Comparison of ENCODE assay signal across 18 cellular contexts in genomic region chrX:13044441-13044840, GRCh38. TPM values are rescaled to one million over a fixed set of nuclear protein-coding genes. Genes with fewer than 3 reads are reported as not detected.
DNase-seq lines count a peak whose midpoint lies in the region; ATAC-seq, FAIRE-seq and TF ChIP-seq lines count a peak whose summit lies in the region.
"Had no signal": no experiment of that assay in that cellular context is flagged by ENCODE, and none has a peak within 500 bp of the region (broad histone marks: within the 10 kb centered on the region; RNA-seq: fewer than 3 reads in every experiment).

FAM9C (minus strand) TSS chrX:13044620; CDS start chrX:13043789, 831 bp downstream.

- no peak within 1 kb of the TSS for H2BK20ac ChIP-seq in IMR-90 (ENCODE audit: low read depth, low read length)

- no peaks in the 10 kb centered on the region for H3K36me3 Mint-ChIP-seq in activated CD4-positive, alpha-beta T cell treated with anti-CD3 and anti-CD28 coated beads, Interleukin-2, amount 10 ng/mL, durations not matched to agents 24 days and 14 days (ENCODE audit: low read depth)
- H3K36me3 Mint-ChIP-seq in activated CD4-positive, alpha-beta T cell treated with anti-CD3 and anti-CD28 coated beads, Interleukin-2, amount 10 ng/mL, durations not matched to agents 7 days and 5 days (ENCODE audit: low read depth), result peaks cover 3% of the 10 kb centered on the region

- no peak within 1 kb of the TSS for H3K27ac ChIP-seq in IMR-90 (ENCODE audit: insufficient read depth, low read length)
- H3K27ac ChIP-seq in K562 (ENCODE audit: extremely low read depth, low read depth, low read length), result no peak within 1 kb of the TSS
- peak within 1 kb of the TSS; percentile 86 for H3K27ac ChIP-seq in neutrophil
- H3K27ac ChIP-seq: BLaER1 had no signal

- H3K9me3 ChIP-seq in IMR-90 (ENCODE audit: control insufficient read depth, insufficient read depth, low read length) (no peaks in the 10 kb centered on the region), K562 (replicated peaks; ENCODE audit: control insufficient read depth, insufficient read depth, low read depth, low read length) (no peaks in the 10 kb centered on the region), neutrophil (no peaks in the 10 kb centered on the region)
- H3K9me3 ChIP-seq: Caco-2 had no signal

- TF ChIP-seq POLR2A in IMR-90 (IDR thresholded peaks at IDR 0.05; ENCODE audit: low read depth, low read length) (no peak), K562 (conservative IDR thresholded peaks at IDR 0.05) (no peak)

- no peak within 1 kb of the TSS for H3K9ac ChIP-seq in IMR-90 (ENCODE audit: low read depth, low read length)
- H3K9ac ChIP-seq in K562 (ENCODE audit: insufficient read depth in 1 of 2, low read depth in 2 of 2, low read length in 2 of 2), result no peak within 1 kb of the TSS
- H3K9ac ChIP-seq: BLaER1 had no signal

- in situ Hi-C loops in IMR-90 (cut with MboI; ENCODE audit: low sequenced_read_pairs) (no loop called here), K562 (cut with MboI) (no loop called here)

- BruUV-seq in IMR-90 (replicated peaks; lab: Mats Ljungman, UMichigan) (no TSS peak), K562 (replicated peaks; lab: Mats Ljungman, UMichigan) (no TSS peak)

- no peak within 1 kb of the TSS for H3K14ac ChIP-seq in IMR-90 (replicated peaks; ENCODE audit: low read depth, low read length)

- no peak within 1 kb of the TSS for H3K4me3 Mint-ChIP-seq in activated CD4-positive, alpha-beta T cell treated with anti-CD3 and anti-CD28 coated beads, Interleukin-2, amount 10 ng/mL, durations not matched to agents 24 days and 14 days
- H3K4me3 Mint-ChIP-seq in activated CD4-positive, alpha-beta T cell treated with anti-CD3 and anti-CD28 coated beads, Interleukin-2, amount 10 ng/mL, durations not matched to agents 7 days and 5 days, result no peak within 1 kb of the TSS
- H3K4me3 Mint-ChIP-seq: CD8-positive, alpha-beta memory T cell had no signal

- H3K4me1 Mint-ChIP-seq in activated CD4-positive, alpha-beta T cell treated with anti-CD3 and anti-CD28 coated beads, Interleukin-2, amount 10 ng/mL, durations not matched to agents 24 days and 14 days, result peaks cover 15% of the 10 kb centered on the region
- peaks cover 39% of the 10 kb centered on the region for H3K4me1 Mint-ChIP-seq in activated CD4-positive, alpha-beta T cell treated with anti-CD3 and anti-CD28 coated beads, Interleukin-2, amount 10 ng/mL, durations not matched to agents 7 days and 5 days

- H2BK120ac ChIP-seq in IMR-90 (ENCODE audit: low read depth, low read length), result no peak within 1 kb of the TSS

- no peak within 1 kb of the TSS for H2AK5ac ChIP-seq in IMR-90 (ENCODE audit: low read depth, low read length)

- H3K4me3 ChIP-seq in IMR-90 (ENCODE audit: insufficient read depth, low read depth, low read length) (no peak within 1 kb of the TSS), K562 (no peak within 1 kb of the TSS), neutrophil (ENCODE audit: low read depth in 1 of 2, low read length in 1 of 2) (no peak within 1 kb of the TSS)
- H3K4me3 ChIP-seq: BLaER1 had no signal

- no peak within 1 kb of the TSS for H3K27ac Mint-ChIP-seq in activated CD4-positive, alpha-beta T cell treated with anti-CD3 and anti-CD28 coated beads, Interleukin-2, amount 10 ng/mL, durations not matched to agents 24 days and 14 days
- H3K27ac Mint-ChIP-seq in activated CD4-positive, alpha-beta T cell treated with anti-CD3 and anti-CD28 coated beads, Interleukin-2, amount 10 ng/mL, durations not matched to agents 7 days and 5 days, result no peak within 1 kb of the TSS
- H3K27ac Mint-ChIP-seq: CD8-positive, alpha-beta memory T cell had no signal

- H3K36me3 ChIP-seq in IMR-90 (ENCODE audit: control insufficient read depth, insufficient read depth, low read length) (no peaks in the 10 kb centered on the region), K562 (ENCODE audit: control insufficient read depth, insufficient read depth, low read length) (no peaks in the 10 kb centered on the region), neutrophil (no peaks in the 10 kb centered on the region)
- H3K36me3 ChIP-seq: BLaER1 had no signal

- H2BK15ac ChIP-seq in IMR-90 (ENCODE audit: low read depth, low read length), result no peak within 1 kb of the TSS

- H3K18ac ChIP-seq in IMR-90 (ENCODE audit: low read depth, low read length), result no peak within 1 kb of the TSS

- ATAC-seq in IMR-90 (ENCODE audit: low read depth) (no peak), K562 (no peak), HG02588 (IDR thresholded peaks at IDR 0.05; ENCODE audit: unreplicated experiment) (no peak)
- ATAC-seq: HCT116 had no signal

- TF ChIP-seq RAD21 in IMR-90 (IDR thresholded peaks at IDR 0.05; ENCODE audit: low read length), result no peak
- TF ChIP-seq RAD21 in K562 (CRISPR knock-in tag; conservative IDR thresholded peaks at IDR 0.05 in 1 of 2, IDR thresholded peaks at IDR 0.05 in 1 of 2), result no peak

- peaks cover 3% of the 10 kb centered on the region; the same call in 1 of the 2 replicates for H3K4me1 ChIP-seq in IMR-90 (ENCODE audit: control insufficient read depth, insufficient read depth, low read length)
- H3K4me1 ChIP-seq in K562 (replicated peaks in 1 of 2; ENCODE audit: control insufficient read depth in 2 of 2, insufficient read depth in 2 of 2, low read length in 2 of 2), result peaks cover 0 to 9% of the 10 kb centered on the region in 2 experiments; a peak in 2 of 5 replicates
- H3K4me1 ChIP-seq in neutrophil (ENCODE audit: control insufficient read depth in 1 of 2, insufficient read depth in 1 of 2, low read depth in 1 of 2, low read length in 1 of 2), result peaks cover 45 to 57% of the 10 kb centered on the region in 2 experiments
- H3K4me1 ChIP-seq: Caco-2 had no signal

- POLR2A ChIA-PET in activated CD4-positive, alpha-beta T cell treated with anti-CD3 and anti-CD28 coated beads, Interleukin-2, amount 10 ng/mL, durations not matched to agents 7 days and 5 days (lab: Charles Lee), result no interaction called here
- POLR2A ChIA-PET in IMR-90 (lab: Charles Lee; ENCODE audit: unreplicated experiment) (no interaction called here), K562 (lab: Yijun Ruan, JAX) (no interaction called here)

- H3K27me3 Mint-ChIP-seq in activated CD4-positive, alpha-beta T cell treated with anti-CD3 and anti-CD28 coated beads, Interleukin-2, amount 10 ng/mL, durations not matched to agents 24 days and 14 days, result no peaks in the 10 kb centered on the region
- H3K27me3 Mint-ChIP-seq in activated CD4-positive, alpha-beta T cell treated with anti-CD3 and anti-CD28 coated beads, Interleukin-2, amount 10 ng/mL, durations not matched to agents 7 days and 5 days, result no peaks in the 10 kb centered on the region

- no peak within 1 kb of the TSS for H2BK5ac ChIP-seq in IMR-90 (ENCODE audit: low read depth, low read length, poor library complexity, severe bottlenecking)

- CTCF ChIA-PET in activated CD4-positive, alpha-beta T cell treated with anti-CD3 and anti-CD28 coated beads, Interleukin-2, amount 10 ng/mL, durations not matched to agents 7 days and 5 days (lab: Charles Lee), result interaction anchor here (1.0 kb wide), 1 partner anchor 18 kb away, joined by 3 read pairs; no protein-coding TSS in a partner anchor
- CTCF ChIA-PET in IMR-90 (lab: Yijun Ruan, JAX) (no interaction called here), K562 (lab: Yijun Ruan, JAX; ENCODE audit: low intra/inter-chr PET ratio) (no interaction called here)

- H3K9me1 ChIP-seq in IMR-90 (ENCODE audit: insufficient read depth, low read length) (no peaks in the 10 kb centered on the region), K562 (ENCODE audit: control insufficient read depth, insufficient read depth, low read length) (no peaks in the 10 kb centered on the region)

- H3K4me2 ChIP-seq in IMR-90 (ENCODE audit: low read depth, low read length), result no peak within 1 kb of the TSS
- H3K4me2 ChIP-seq in K562 (ENCODE audit: insufficient read depth, low read length), result no peak within 1 kb of the TSS
- H3K4me2 ChIP-seq: BLaER1 had no signal

- no peak within 1 kb of the TSS for H4K91ac ChIP-seq in IMR-90 (ENCODE audit: insufficient read depth, low read depth, low read length)

- H4K8ac ChIP-seq in IMR-90 (ENCODE audit: low read depth in 2 of 2, low read length in 2 of 2), result no peak within 1 kb of the TSS

- DNase-seq in activated CD4-positive, alpha-beta T cell treated with anti-CD3 and anti-CD28 coated beads, Interleukin-2, amount 10 ng/mL, durations not matched to agents 24 days and 14 days, result peak; percentile 29
- no peak for DNase-seq in activated CD4-positive, alpha-beta T cell treated with anti-CD3 and anti-CD28 coated beads, Interleukin-2, amount 10 ng/mL, durations not matched to agents 7 days and 5 days
- DNase-seq in IMR-90 (no peak), K562 (ENCODE audit: extremely low read depth in 1 of 4, low spot score in 3 of 4) (no peak), H4 (ENCODE audit: low spot score) (no peak)
- no peak for DNase-seq in stimulated activated CD4-positive, alpha-beta T cell treated with anti-CD3 and anti-CD28 coated beads, Interleukin-1b, Interleukin-23, amount 100 ng/mL, for 48 hours
- DNase-seq: 8988T; AML-193; Caco-2; CD8-positive, alpha-beta memory T cell; DND-41; GDM1 had no signal

- H4K20me1 ChIP-seq in IMR-90 (ENCODE audit: insufficient read depth, low read length), result no peaks in the 10 kb centered on the region
- no peaks in the 10 kb centered on the region for H4K20me1 ChIP-seq in K562 (replicated peaks; ENCODE audit: control insufficient read depth, insufficient read depth, low read length)
- H4K20me1 ChIP-seq: BLaER1 had no signal

- no peak within 1 kb of the TSS for H2AK9ac ChIP-seq in IMR-90 (replicated peaks; ENCODE audit: low read depth, low read length, poor library complexity)

- TF ChIP-seq EP300 in K562 (IDR thresholded peaks at IDR 0.05; ENCODE audit: low read length), result no peak

- intact Hi-C loops in activated CD4-positive, alpha-beta T cell treated with anti-CD3 and anti-CD28 coated beads, Interleukin-2, amount 10 ng/mL, durations not matched to agents 24 days and 14 days (cut with micrococcal nuclease), result no loop called here
- intact Hi-C loops in IMR-90 (cut with micrococcal nuclease), result no loop called here
- intact Hi-C loops in K562 (cut with micrococcal nuclease), result no loop called here

- peaks cover 4% of the 10 kb centered on the region for H3K9me3 Mint-ChIP-seq in activated CD4-positive, alpha-beta T cell treated with anti-CD3 and anti-CD28 coated beads, Interleukin-2, amount 10 ng/mL, durations not matched to agents 24 days and 14 days
- peaks cover 2% of the 10 kb centered on the region for H3K9me3 Mint-ChIP-seq in activated CD4-positive, alpha-beta T cell treated with anti-CD3 and anti-CD28 coated beads, Interleukin-2, amount 10 ng/mL, durations not matched to agents 7 days and 5 days
- H3K9me3 Mint-ChIP-seq: CD8-positive, alpha-beta memory T cell had no signal

- H2AFZ ChIP-seq in IMR-90 (replicated peaks; ENCODE audit: low read length, poor library complexity) (peak within 1 kb of the TSS; percentile 43), K562 (ENCODE audit: low read depth, low read length) (no peak within 1 kb of the TSS)

- no peak for FAIRE-seq in K562 (lab: Jason Lieb, UNC)
- FAIRE-seq: H54 had no signal

- 65% methylated on average over 5 of the region's 21 CpGs; no CpG with 5 or more reads in 1 of the 2 experiments for WGBS in IMR-90 (ENCODE audit: extremely low coverage in 2 of 2, insufficient read length in 1 of 2), 2 experiments
- 91% methylated on average over 14 of the region's 21 CpGs for WGBS in K562 (ENCODE audit: insufficient coverage, low coverage, missing lambda C conversion rate)

- H3K79me2 ChIP-seq in K562 (ENCODE audit: control insufficient read depth, insufficient read depth, low read length), result no peaks in the 10 kb centered on the region

- H3K4ac ChIP-seq in IMR-90 (ENCODE audit: low read depth, low read length), result no peak within 1 kb of the TSS

- H3K56ac ChIP-seq in IMR-90 (ENCODE audit: extremely low read depth, insufficient read depth, low read length), result no peak within 1 kb of the TSS

- H4K5ac ChIP-seq in IMR-90 (ENCODE audit: low read depth, low read length), result no peak within 1 kb of the TSS

- H3K27me3 ChIP-seq in IMR-90 (ENCODE audit: control insufficient read depth, insufficient read depth, low read length) (no peaks in the 10 kb centered on the region), K562 (ENCODE audit: control insufficient read depth in 2 of 2, insufficient read depth in 2 of 2, low read length in 2 of 2) (no peaks in the 10 kb centered on the region), neutrophil (no peaks in the 10 kb centered on the region)
- H3K27me3 ChIP-seq: BLaER1 had no signal

- TF ChIP-seq CTCF in IMR-90 (conservative IDR thresholded peaks at IDR 0.05; ENCODE audit: low read depth, low read length) (no peak), K562 (IDR thresholded peaks at IDR 0.05 in 2 of 3, conservative IDR thresholded peaks at IDR 0.05 in 1 of 3; ENCODE audit: insufficient read depth in 2 of 3, low read depth in 1 of 3, low read length in 3 of 3) (no peak), neutrophil (IDR thresholded peaks at IDR 0.05) (no peak)

- no peak within 1 kb of the TSS for H3K23ac ChIP-seq in IMR-90 (ENCODE audit: low read depth, low read length)

- dilution Hi-C loops in IMR-90 (cut with HindIII; ENCODE audit: low sequenced_read_pairs, unreplicated experiment), result no loop called here

- no peaks in the 10 kb centered on the region for H3K79me1 ChIP-seq in IMR-90 (ENCODE audit: low read depth in 1 of 2, low read length in 2 of 2)

RNA-seq across cellular contexts. Expression of gene FAM9C, which starts in this region (rescaled TPM):
- not detected in 2 replicates for total RNA-seq in activated CD4-positive, alpha-beta T cell treated with anti-CD3 and anti-CD28 coated beads, Interleukin-2, amount 10 ng/mL, durations not matched to agents 24 days and 14 days
- not detected for total RNA-seq in activated CD4-positive, alpha-beta T cell treated with anti-CD3 and anti-CD28 coated beads, Interleukin-2, amount 10 ng/mL, durations not matched to agents 7 days and 5 days
- total RNA-seq in IMR-90 (2012; rRNA removed), result not detected in 2 replicates
- not detected in 2 replicates for polyA plus RNA-seq in IMR-90 (2012; rRNA removed)
- polyA plus RNA-seq in IMR-90 (2012; cell fraction: cytosol; rRNA removed), result not detected in 2 replicates
- polyA plus RNA-seq in IMR-90 (2012; cell fraction: nucleus; rRNA removed; ENCODE audit: low replicate concordance), result not detected in 2 replicates
- not detected in 2 replicates for total RNA-seq in K562 (2011; cell fraction: chromatin; rRNA removed; ENCODE audit: low replicate concordance)
- not detected in 2 replicates for total RNA-seq in K562 (2011; cell fraction: nucleolus; rRNA removed)
- not detected in 2 replicates for total RNA-seq in K562 (2011; cell fraction: nucleoplasm; rRNA removed)
- not detected in 2 replicates for total RNA-seq in K562 (2014; rRNA removed)
- total RNA-seq in K562 (2014; rRNA removed; fragmentation: Illumina TruSeq; extraction: Trizol), result not detected in 2 replicates
- not detected in 2 replicates for total RNA-seq in K562 (2015; rRNA removed; fragmentation: Illumina TruSeq; extraction: Trizol)
- total RNA-seq in K562 (2021), result not detected in 2 replicates
- polyA plus RNA-seq in K562 (2011; rRNA removed), result not detected in 2 replicates
- not detected in 2 replicates for polyA plus RNA-seq in K562 (2011; cell fraction: cytosol; rRNA removed)
- not detected in 2 replicates for polyA plus RNA-seq in K562 (2011; cell fraction: nucleus; rRNA removed)
- polyA plus RNA-seq in K562 (2012), result not detected in 2 replicates
- not detected in 2 replicates for polyA plus RNA-seq in K562 (2014; fragmentation: Illumina TruSeq; extraction: Trizol)
- polyA plus RNA-seq in K562 (2014; fragmentation: Nextera tagmentation; extraction: Ambion mirVana), result not detected
- polyA plus RNA-seq in K562 (2014; rRNA removed), result not detected in 2 replicates
- not detected in 2 replicates for polyA minus RNA-seq in K562 (2011; rRNA and poly(A)+ RNA removed)
- polyA minus RNA-seq in K562 (2011; cell fraction: cytosol; rRNA and poly(A)+ RNA removed), result not detected in 2 replicates
- polyA minus RNA-seq in K562 (2011; cell fraction: nucleus; rRNA and poly(A)+ RNA removed), result not detected in 2 replicates
- total RNA-seq in H4 (2014; rRNA removed; shearing (Covaris generic)), result not detected in 2 replicates
- total RNA-seq: Caco-2; CD8-positive, alpha-beta memory T cell; HT1080 had no signal
- polyA plus RNA-seq: CD8-positive, alpha-beta memory T cell had no signal

Comparison
In these comparisons a context has a peak if more than half of its experiments do, and no peak if none do; other contexts are left out.
1. Peak in DNase-seq in activated CD4-positive, alpha-beta T cell treated with anti-CD3 and anti-CD28 coated beads, Interleukin-2, amount 10 ng/mL, durations not matched to agents 24 days and 14 days; RNA of the gene not detected or under 1 TPM.